Comparison of ENCODE assay signal across 1 cellular context in genomic region chr3:53845103-53845880, GRCh38.
TF ChIP-seq lines count a peak whose summit lies in the region.

No MANE protein-coding gene starts in this region.

TF ChIP-seq in HepG2, 621 proteins besides CTCF, POLR2A, EP300 and RAD21 (continued from another document):
- TF ChIP-seq, protein P1, sequence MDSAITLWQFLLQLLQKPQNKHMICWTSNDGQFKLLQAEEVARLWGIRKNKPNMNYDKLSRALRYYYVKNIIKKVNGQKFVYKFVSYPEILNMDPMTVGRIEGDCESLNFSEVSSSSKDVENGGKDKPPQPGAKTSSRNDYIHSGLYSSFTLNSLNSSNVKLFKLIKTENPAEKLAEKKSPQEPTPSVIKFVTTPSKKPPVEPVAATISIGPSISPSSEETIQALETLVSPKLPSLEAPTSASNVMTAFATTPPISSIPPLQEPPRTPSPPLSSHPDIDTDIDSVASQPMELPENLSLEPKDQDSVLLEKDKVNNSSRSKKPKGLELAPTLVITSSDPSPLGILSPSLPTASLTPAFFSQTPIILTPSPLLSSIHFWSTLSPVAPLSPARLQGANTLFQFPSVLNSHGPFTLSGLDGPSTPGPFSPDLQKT (CRISPR knock-in tag; IDR thresholded peaks at IDR 0.05; ENCODE audit: borderline replicate concordance), result peak; percentile 23; the same call in 1 of the 2 replicates
- TF ChIP-seq SIX1 (CRISPR knock-in tag; IDR thresholded peaks at IDR 0.05; ENCODE audit: borderline replicate concordance) (peak; percentile 34; the same call in 1 of the 2 replicates), ZNF674 (CRISPR knock-in tag; IDR thresholded peaks at IDR 0.05; ENCODE audit: low read depth) (0 out of 2 replicates have a peak, but pooled peaks have one; percentile 6), MTA1 (CRISPR knock-in tag; IDR thresholded peaks at IDR 0.05; ENCODE audit: borderline replicate concordance) (peak; percentile 2; the same call in 1 of the 2 replicates), ARNT2 (CRISPR knock-in tag; IDR thresholded peaks at IDR 0.05; ENCODE audit: low read depth) (0 out of 2 replicates have a peak, but pooled peaks have one; percentile 41), KAT8 (CRISPR knock-in tag; IDR thresholded peaks at IDR 0.05) (peak; percentile 21; the same call in 1 of the 2 replicates), SMAD9 (CRISPR knock-in tag; IDR thresholded peaks at IDR 0.05) (0 out of 2 replicates have a peak, but pooled peaks have one; percentile 81), BHLHE40 (IDR thresholded peaks at IDR 0.05; ENCODE audit: low read length) (no peak), TOE1 (CRISPR knock-in tag; IDR thresholded peaks at IDR 0.05) (0 out of 2 replicates have a peak, but pooled peaks have one; percentile 10)
TF ChIP-seq in HepG2: peak in this region for 65.
